In genomic region chr15:89334510-89335288, GRCh38 we compare ENCODE assay signal across 1 cellular context.
TF ChIP-seq lines count a peak whose summit lies in the region.

TSS of gene POLG (minus strand) at chr15:89334824. CDS start at chr15:89333754, 1,070 bp downstream.

TF ChIP-seq in HEK293, 187 proteins besides CTCF, POLR2A, EP300 and RAD21 (continued from another document and continues in another):
- TF ChIP-seq FEZF1 (tag by site-specific recombination; IDR thresholded peaks at IDR 0.05) (peak; percentile 33; the same call in 1 of the 2 replicates), ZFP69B (tag by site-specific recombination; IDR thresholded peaks at IDR 0.05) (peak; percentile 80), MYNN (tag by site-specific recombination; IDR thresholded peaks at IDR 0.05; ENCODE audit: borderline replicate concordance) (no peak; the same call in 1 of the 2 replicates), KLF10 (tag by site-specific recombination; IDR thresholded peaks at IDR 0.05) (peak; percentile 87), ZNF76 (tag by site-specific recombination; IDR thresholded peaks at IDR 0.05; ENCODE audit: borderline replicate concordance, low read depth) (peak; percentile 96), MZF1 (tag by site-specific recombination; IDR thresholded peaks at IDR 0.05; ENCODE audit: borderline replicate concordance) (no peak), INSM2 (tag by site-specific recombination; IDR thresholded peaks at IDR 0.05) (peak; percentile 84; the same call in 1 of the 2 replicates), ZNF571 (tag by site-specific recombination; IDR thresholded peaks at IDR 0.05) (no peak), ZNF623 (tag by site-specific recombination; IDR thresholded peaks at IDR 0.05) (peak; percentile 31), ZNF24 (tag by site-specific recombination; IDR thresholded peaks at IDR 0.05) (peak; percentile 98), ZNF146 (tag by site-specific recombination; IDR thresholded peaks at IDR 0.05) (peak; percentile 31; the same call in 1 of the 2 replicates), PRDM6 (tag by site-specific recombination; IDR thresholded peaks at IDR 0.05) (0 out of 2 replicates have a peak, but pooled peaks have one; percentile 9), ZNF629 (tag by site-specific recombination; IDR thresholded peaks at IDR 0.05) (peak; percentile 93), ZIC2 (tag by site-specific recombination; IDR thresholded peaks at IDR 0.05) (peak; percentile 67), ZFP41 (tag by site-specific recombination; IDR thresholded peaks at IDR 0.05; ENCODE audit: borderline replicate concordance) (0 out of 2 replicates have a peak, but pooled peaks have one; percentile 33), ZBTB20 (tag by site-specific recombination; IDR thresholded peaks at IDR 0.05) (no peak; the same call in 1 of the 2 replicates), ZNF561 (tag by site-specific recombination; IDR thresholded peaks at IDR 0.05; ENCODE audit: borderline replicate concordance) (peak; percentile 63; the same call in 1 of the 2 replicates), SP2 (tag by site-specific recombination; IDR thresholded peaks at IDR 0.05) (peak; percentile 84), REPIN1 (tag by site-specific recombination; IDR thresholded peaks at IDR 0.05; ENCODE audit: low read depth) (peak; percentile 77; the same call in 1 of the 2 replicates), GFI1B (tag by site-specific recombination; IDR thresholded peaks at IDR 0.05) (peak; percentile 30; the same call in 1 of the 2 replicates), ZNF558 (tag by site-specific recombination; IDR thresholded peaks at IDR 0.05) (peak; percentile 80), ZNF221 (tag by site-specific recombination; IDR thresholded peaks at IDR 0.05; ENCODE audit: borderline replicate concordance) (0 out of 2 replicates have a peak, but pooled peaks have one; percentile 95), KLF8 (tag by site-specific recombination; IDR thresholded peaks at IDR 0.05) (peak; percentile 95), ZNF639 (tag by site-specific recombination; IDR thresholded peaks at IDR 0.05) (peak; percentile 94), HOXC10 (CRISPR knock-in tag; IDR thresholded peaks at IDR 0.05) (no peak; the same call in 1 of the 2 replicates), PRDM4 (tag by site-specific recombination; IDR thresholded peaks at IDR 0.05) (no peak), ZNF112 (tag by site-specific recombination; IDR thresholded peaks at IDR 0.05) (no peak), ZNF211 (tag by site-specific recombination; IDR thresholded peaks at IDR 0.05; ENCODE audit: low read depth) (no peak), ZNF121 (tag by site-specific recombination; IDR thresholded peaks at IDR 0.05) (peak; percentile 9; the same call in 1 of the 2 replicates), AEBP2 (tag by site-specific recombination; IDR thresholded peaks at IDR 0.05; ENCODE audit: borderline replicate concordance) (no peak), TRIM28 (IDR thresholded peaks at IDR 0.05; ENCODE audit: borderline replicate concordance, low read length) (no peak), SP3 (tag by site-specific recombination; IDR thresholded peaks at IDR 0.05) (peak; percentile 87), HOXA7 (CRISPR knock-in tag; IDR thresholded peaks at IDR 0.05; ENCODE audit: borderline replicate concordance) (no peak), ZFHX2 (tag by site-specific recombination; conservative IDR thresholded peaks at IDR 0.05) (peak; percentile 98), ZNF596 (tag by site-specific recombination; IDR thresholded peaks at IDR 0.05) (peak; percentile 31; the same call in 1 of the 2 replicates), ZNF302 (tag by site-specific recombination; IDR thresholded peaks at IDR 0.05; ENCODE audit: low read depth) (no peak), ZNF114 (tag by site-specific recombination; IDR thresholded peaks at IDR 0.05) (no peak), ZNF747 (tag by site-specific recombination; IDR thresholded peaks at IDR 0.05) (0 out of 2 replicates have a peak, but pooled peaks have one; percentile 20), ZNF140 (tag by site-specific recombination; IDR thresholded peaks at IDR 0.05) (no peak), HIC1 (tag by site-specific recombination; IDR thresholded peaks at IDR 0.05) (no peak; the same call in 1 of the 2 replicates), ZNF449 (tag by site-specific recombination; IDR thresholded peaks at IDR 0.05) (peak; percentile 69; the same call in 1 of the 2 replicates), KLF7 (tag by site-specific recombination; IDR thresholded peaks at IDR 0.05; ENCODE audit: borderline replicate concordance) (peak; percentile 92; the same call in 1 of the 2 replicates), ZNF423 (tag by site-specific recombination; IDR thresholded peaks at IDR 0.05) (0 out of 2 replicates have a peak, but pooled peaks have one; percentile 43), ZNF391 (tag by site-specific recombination; IDR thresholded peaks at IDR 0.05; ENCODE audit: borderline replicate concordance, low read depth) (0 out of 2 replicates have a peak, but pooled peaks have one; percentile 91), ZSCAN30 (tag by site-specific recombination; IDR thresholded peaks at IDR 0.05) (peak; percentile 86), IKZF3 (tag by site-specific recombination; IDR thresholded peaks at IDR 0.05) (peak; percentile 99), PBX3 (CRISPR knock-in tag; IDR thresholded peaks at IDR 0.05) (peak; percentile 69), ZNF555 (tag by site-specific recombination; conservative IDR thresholded peaks at IDR 0.05) (no peak), YY2 (tag by site-specific recombination; IDR thresholded peaks at IDR 0.05) (peak; percentile 63), ZNF335 (tag by site-specific recombination; conservative IDR thresholded peaks at IDR 0.05) (peak; percentile 78), ZNF777 (tag by site-specific recombination; IDR thresholded peaks at IDR 0.05; ENCODE audit: borderline replicate concordance) (peak; percentile 99), ZNF830 (tag by site-specific recombination; IDR thresholded peaks at IDR 0.05; ENCODE audit: low read depth) (no peak), ZNF350 (tag by site-specific recombination; IDR thresholded peaks at IDR 0.05) (no peak), ZNF214 (tag by site-specific recombination; IDR thresholded peaks at IDR 0.05; ENCODE audit: borderline replicate concordance) (no peak), ZNF26 (tag by site-specific recombination; IDR thresholded peaks at IDR 0.05) (no peak)
